Comparison of ENCODE assay signal across 8 cellular contexts in the genomic region with DNA sequence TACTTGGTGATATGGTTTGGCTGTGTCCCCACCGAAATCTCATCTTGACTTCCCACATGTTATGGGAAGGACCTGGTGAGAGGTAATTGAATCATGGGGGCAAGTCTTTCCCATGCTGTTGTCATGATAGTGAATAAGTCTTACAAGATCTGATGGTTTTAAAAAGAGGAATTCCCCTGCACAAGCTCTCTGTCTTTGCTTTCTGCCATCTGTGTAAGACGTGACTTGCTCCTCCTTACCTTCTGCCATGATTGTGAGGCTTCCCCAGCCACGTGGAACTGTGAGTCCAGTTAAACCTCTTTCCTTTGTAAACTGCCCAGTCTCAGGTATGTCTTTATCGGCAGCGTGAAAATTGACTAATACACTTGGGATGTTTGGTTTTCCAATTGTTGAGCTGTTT. TPM values are rescaled to one million over a fixed set of nuclear protein-coding genes. Genes with fewer than 3 reads are reported as not detected.
DNase-seq lines count a peak whose midpoint lies in the region; ATAC-seq and TF ChIP-seq lines count a peak whose summit lies in the region.
"Not testable (repeated sequence)": the region's sequence is repeated elsewhere in the genome, so short reads cannot be mapped to it uniquely, and the experiment has no call there.

No MANE protein-coding gene starts in this region.

- H2BK15ac ChIP-seq in IMR-90 (ENCODE audit: low read depth, low read length): not testable (repeated sequence)

- not testable (repeated sequence) for H3K4me2 ChIP-seq in IMR-90 (ENCODE audit: low read depth, low read length)
- H3K4me2 ChIP-seq in neural progenitor cell: peak overlapping the region; percentile 16

- H3K18ac ChIP-seq in IMR-90 (ENCODE audit: low read depth, low read length): not testable (repeated sequence)

- not testable (repeated sequence) for TF ChIP-seq RAD21 in IMR-90 (IDR thresholded peaks at IDR 0.05; ENCODE audit: low read length)

- H2BK5ac ChIP-seq in IMR-90 (ENCODE audit: low read depth, low read length, poor library complexity, severe bottlenecking): not testable (repeated sequence)

- CTCF ChIA-PET in IMR-90 (lab: Yijun Ruan, JAX); activated CD8-positive, alpha-beta memory T cell treated with anti-CD3 and anti-CD28 coated beads, Interleukin-2, amount 10 ng/mL, durations not matched to agents 7 days and 5 days (lab: Charles Lee): not testable (repeated sequence)

- not testable (repeated sequence) for H2AK9ac ChIP-seq in IMR-90 (replicated peaks; ENCODE audit: low read depth, low read length, poor library complexity)

- peaks cover 13 to 29% of the 10 kb centered on the region in 2 experiments for H3K79me1 ChIP-seq in IMR-90 (ENCODE audit: low read depth in 1 of 2, low read length in 2 of 2)

- not testable (repeated sequence) for H4K5ac ChIP-seq in IMR-90 (ENCODE audit: low read depth, low read length)

- not testable (repeated sequence) for ATAC-seq in IMR-90 (ENCODE audit: low read depth); activated CD8-positive, alpha-beta memory T cell treated with anti-CD3 and anti-CD28 coated beads, Interleukin-2, amount 10 ng/mL, durations not matched to agents 7 days and 5 days; lung (ENCODE audit: insufficient read depth, low FRiP score)

- H3K36me3 ChIP-seq in IMR-90 (ENCODE audit: control insufficient read depth, insufficient read depth, low read length); endodermal cell (ENCODE audit: control insufficient read depth, insufficient read depth, low read length); lung (ENCODE audit: control insufficient read depth in 2 of 2, insufficient read depth in 2 of 2, low read length in 2 of 2); neural progenitor cell: not testable (repeated sequence)

- dilution Hi-C loops in IMR-90 (cut with HindIII; ENCODE audit: low sequenced_read_pairs, unreplicated experiment): not testable (repeated sequence)

- not testable (repeated sequence) for H3K27ac Mint-ChIP-seq in activated CD8-positive, alpha-beta memory T cell treated with anti-CD3 and anti-CD28 coated beads, Interleukin-2, amount 10 ng/mL, durations not matched to agents 7 days and 5 days
- peak overlapping the region; percentile 27 for H3K27ac Mint-ChIP-seq in endodermal cell
- H3K27ac Mint-ChIP-seq in neural progenitor cell: peak overlapping the region; percentile 84

- in situ Hi-C loops in IMR-90 (cut with MboI; ENCODE audit: low sequenced_read_pairs): not testable (repeated sequence)

- TF ChIP-seq CTCF in IMR-90 (conservative IDR thresholded peaks at IDR 0.05; ENCODE audit: low read depth, low read length); endodermal cell (conservative IDR thresholded peaks at IDR 0.05); lung (IDR thresholded peaks at IDR 0.05; ENCODE audit: control extremely low read depth, extremely low read depth); neural progenitor cell (IDR thresholded peaks at IDR 0.05): not testable (repeated sequence)

- TF ChIP-seq POLR2A in IMR-90 (IDR thresholded peaks at IDR 0.05; ENCODE audit: low read depth, low read length): not testable (repeated sequence)

- not testable (repeated sequence) for H2BK120ac ChIP-seq in IMR-90 (ENCODE audit: low read depth, low read length)

- POLR2A ChIA-PET in IMR-90 (lab: Charles Lee; ENCODE audit: unreplicated experiment): not testable (repeated sequence)

- peaks cover 26% of the 10 kb centered on the region for H3F3A ChIP-seq in neural progenitor cell (ENCODE audit: low read depth)

- 0 out of 4 replicates have a peak overlapping the region, but pooled peaks of 1 of the 2 experiments have one; percentile 37 for H4K8ac ChIP-seq in IMR-90 (ENCODE audit: low read depth in 2 of 2, low read length in 2 of 2)

- peak overlapping the region; percentile 48; the same call in 1 of the 2 replicates for H2AK5ac ChIP-seq in IMR-90 (ENCODE audit: low read depth, low read length)

- H3K4ac ChIP-seq in IMR-90 (ENCODE audit: low read depth, low read length): peak overlapping the region; percentile 61; the same call in 1 of the 2 replicates

- H3K4me3 ChIP-seq in IMR-90 (ENCODE audit: insufficient read depth, low read depth, low read length); endodermal cell (ENCODE audit: low read length); lung; neural progenitor cell: not testable (repeated sequence)

- not testable (repeated sequence) for H3K4me1 ChIP-seq in IMR-90 (ENCODE audit: control insufficient read depth, insufficient read depth, low read length); endodermal cell (ENCODE audit: control insufficient read depth, insufficient read depth, low read length); lung (ENCODE audit: control insufficient read depth in 2 of 2, insufficient read depth in 2 of 2, low read length in 2 of 2)
- H3K4me1 ChIP-seq in neural progenitor cell: peaks cover 18% of the 10 kb centered on the region

- not testable (repeated sequence) for H3K4me3 Mint-ChIP-seq in activated CD8-positive, alpha-beta memory T cell treated with anti-CD3 and anti-CD28 coated beads, Interleukin-2, amount 10 ng/mL, durations not matched to agents 7 days and 5 days; endodermal cell; neural progenitor cell

- H3K9me1 ChIP-seq in IMR-90 (ENCODE audit: insufficient read depth, low read length): not testable (repeated sequence)

- not testable (repeated sequence) for H3K36me3 Mint-ChIP-seq in activated CD8-positive, alpha-beta memory T cell treated with anti-CD3 and anti-CD28 coated beads, Interleukin-2, amount 10 ng/mL, durations not matched to agents 7 days and 5 days; endodermal cell (ENCODE audit: low read depth); neural progenitor cell

- not testable (repeated sequence) for H3K56ac ChIP-seq in IMR-90 (ENCODE audit: extremely low read depth, insufficient read depth, low read length)

- peaks cover 69% of the 10 kb centered on the region for H3K27me3 Mint-ChIP-seq in activated CD8-positive, alpha-beta memory T cell treated with anti-CD3 and anti-CD28 coated beads, Interleukin-2, amount 10 ng/mL, durations not matched to agents 7 days and 5 days
- H3K27me3 Mint-ChIP-seq in endodermal cell (ENCODE audit: insufficient read depth) (peaks cover 26% of the 10 kb centered on the region), neural progenitor cell (ENCODE audit: insufficient read depth, low read depth) (peaks cover 26% of the 10 kb centered on the region)

- DNase-seq in ELF-1 (ENCODE audit: low read depth, low spot score) (peak; percentile 1), RPMI8226 (peak; percentile 3), endodermal cell (peak; percentile 13), cardiac septum (ENCODE audit: low spot score) (peak; percentile 41), lung (ENCODE audit: low spot score) (peak; percentile 24)
- DNase-seq in IMR-90; neural progenitor cell (ENCODE audit: low spot score): not testable (repeated sequence)
- DNase-seq in activated CD8-positive, alpha-beta memory T cell treated with anti-CD3 and anti-CD28 coated beads, Interleukin-2, amount 10 ng/mL, durations not matched to agents 7 days and 5 days: peak; percentile 26

- not testable (repeated sequence) for H3K79me2 ChIP-seq in neural progenitor cell (ENCODE audit: low read depth)

- not testable (repeated sequence) for H3K9ac ChIP-seq in IMR-90 (ENCODE audit: low read depth, low read length); endodermal cell (ENCODE audit: extremely low read depth, low read length, poor library complexity, severe bottlenecking); neural progenitor cell

- not testable (repeated sequence) for BruUV-seq in IMR-90 (replicated peaks; lab: Mats Ljungman, UMichigan)

- intact Hi-C loops in IMR-90 (cut with micrococcal nuclease): loop anchor here (2.0 kb wide), 1 partner anchor 25 kb away; no protein-coding TSS in a partner anchor
- intact Hi-C loops in cardiac septum (cut with DNase I): not testable (repeated sequence)

- H2AFZ ChIP-seq in IMR-90 (replicated peaks; ENCODE audit: low read length, poor library complexity); neural progenitor cell (replicated peaks): not testable (repeated sequence)

- not testable (repeated sequence) for H3K4me1 Mint-ChIP-seq in activated CD8-positive, alpha-beta memory T cell treated with anti-CD3 and anti-CD28 coated beads, Interleukin-2, amount 10 ng/mL, durations not matched to agents 7 days and 5 days
- H3K4me1 Mint-ChIP-seq in endodermal cell: peaks cover 11% of the 10 kb centered on the region
- H3K4me1 Mint-ChIP-seq in neural progenitor cell: peaks cover 29% of the 10 kb centered on the region

- H3K27me3 ChIP-seq in IMR-90 (ENCODE audit: control insufficient read depth, insufficient read depth, low read length); lung (ENCODE audit: control insufficient read depth, insufficient read depth): not testable (repeated sequence)
- peaks cover 28% of the 10 kb centered on the region for H3K27me3 ChIP-seq in endodermal cell (ENCODE audit: control insufficient read depth, insufficient read depth, low read length, poor library complexity, severe bottlenecking)
- H3K27me3 ChIP-seq in neural progenitor cell: peaks cover 31% of the 10 kb centered on the region

- peak overlapping the region; percentile 85 for H2BK20ac ChIP-seq in IMR-90 (ENCODE audit: low read depth, low read length)

- peak overlapping the region; percentile 55; the same call in 1 of the 2 replicates for H3K14ac ChIP-seq in IMR-90 (replicated peaks; ENCODE audit: low read depth, low read length)

- not testable (repeated sequence) for H3K27ac ChIP-seq in IMR-90 (ENCODE audit: insufficient read depth, low read length); endodermal cell (ENCODE audit: low read depth, low read length); lung (ENCODE audit: low read depth in 1 of 2, low read length in 1 of 2); neural progenitor cell

- not testable (repeated sequence) for H3K23ac ChIP-seq in IMR-90 (ENCODE audit: low read depth, low read length)

- H4K91ac ChIP-seq in IMR-90 (ENCODE audit: insufficient read depth, low read depth, low read length): not testable (repeated sequence)

- not testable (repeated sequence) for H3K9me3 Mint-ChIP-seq in activated CD8-positive, alpha-beta memory T cell treated with anti-CD3 and anti-CD28 coated beads, Interleukin-2, amount 10 ng/mL, durations not matched to agents 7 days and 5 days (ENCODE audit: low read depth); endodermal cell
- peaks cover 26% of the 10 kb centered on the region for H3K9me3 Mint-ChIP-seq in neural progenitor cell

- H4K20me1 ChIP-seq in IMR-90 (ENCODE audit: insufficient read depth, low read length); neural progenitor cell (ENCODE audit: low read depth): not testable (repeated sequence)

- not testable (repeated sequence) for H3K9me3 ChIP-seq in IMR-90 (ENCODE audit: control insufficient read depth, insufficient read depth, low read length); endodermal cell (ENCODE audit: control insufficient read depth, low read length); lung (ENCODE audit: control insufficient read depth in 2 of 2, insufficient read depth in 1 of 2, low read length in 1 of 2); neural progenitor cell (ENCODE audit: low read depth)

- WGBS in IMR-90 (ENCODE audit: extremely low coverage in 2 of 2, insufficient read length in 1 of 2), 2 experiments: 100% methylated on average over 1 of the region's 5 CpGs; no CpG with 5 or more reads in 1 of the 2 experiments
- 84 to 90% methylated on average over 4 to 5 of the region's 5 CpGs for WGBS in endodermal cell (ENCODE audit: insufficient coverage in 1 of 2, insufficient read length in 1 of 2), 2 experiments
- 62 to 72% methylated on average over 5 of the region's 5 CpGs for WGBS in lung, 2 donors

RNA-seq across cellular contexts. Expression of gene GAS6, which starts 4.0 kb away (rescaled TPM):
- total RNA-seq in IMR-90 (2012; rRNA removed) (212 and 220 TPM in 2 replicates), endodermal cell (10 to 100 TPM; 45.7 to 49.6 TPM), cardiac septum (201 TPM), lung (10 to 100 TPM; 68.5 to 83.8 TPM), neural progenitor cell (ENCODE audit: low replicate concordance) (12.8 and 31.7 TPM in 2 replicates)
- polyA plus RNA-seq in IMR-90 (2012; rRNA removed) (795 and 823 TPM in 2 replicates), lung (100 to 1,000 TPM in 1 of 2 donors, 10 to 100 TPM in 1; 61.8 to 107 TPM)
- 1,010 and 1,498 TPM in 2 replicates for polyA plus RNA-seq in IMR-90 (2012; cell fraction: cytosol; rRNA removed)
- 1,145 and 2,216 TPM in 2 replicates for polyA plus RNA-seq in IMR-90 (2012; cell fraction: nucleus; rRNA removed; ENCODE audit: low replicate concordance)
- under 1 TPM; 0.15 to 0.23 TPM for total RNA-seq in activated CD8-positive, alpha-beta memory T cell treated with anti-CD3 and anti-CD28 coated beads, Interleukin-2, amount 10 ng/mL, durations not matched to agents 7 days and 5 days
- 24.8 TPM for polyA plus RNA-seq in endodermal cell (2013, experiment 1 of 2)
- 23.0 TPM for polyA plus RNA-seq in endodermal cell (2013, experiment 2 of 2)

Comparison
In these comparisons a context has a peak if more than half of its experiments do, and no peak if none do; other contexts are left out.
1. RNA of gene GAS6, which starts 4.0 kb away (total RNA-seq): 212 to 220 TPM in IMR-90, 201 TPM in cardiac septum (single experiment), 68.5 to 83.8 TPM in lung, 45.7 to 49.6 TPM in endodermal cell and 12.8 to 31.7 TPM in neural progenitor cell; 0.15 to 0.23 TPM in activated CD8-positive, alpha-beta memory T cell treated with anti-CD3 and anti-CD28 coated beads, Interleukin-2, amount 10 ng/mL, durations not matched to agents 7 days and 5 days; every median in the first group is over 10 times any median in the second.